Comparison of ENCODE assay signal across 8 cellular contexts in the genomic region with DNA sequence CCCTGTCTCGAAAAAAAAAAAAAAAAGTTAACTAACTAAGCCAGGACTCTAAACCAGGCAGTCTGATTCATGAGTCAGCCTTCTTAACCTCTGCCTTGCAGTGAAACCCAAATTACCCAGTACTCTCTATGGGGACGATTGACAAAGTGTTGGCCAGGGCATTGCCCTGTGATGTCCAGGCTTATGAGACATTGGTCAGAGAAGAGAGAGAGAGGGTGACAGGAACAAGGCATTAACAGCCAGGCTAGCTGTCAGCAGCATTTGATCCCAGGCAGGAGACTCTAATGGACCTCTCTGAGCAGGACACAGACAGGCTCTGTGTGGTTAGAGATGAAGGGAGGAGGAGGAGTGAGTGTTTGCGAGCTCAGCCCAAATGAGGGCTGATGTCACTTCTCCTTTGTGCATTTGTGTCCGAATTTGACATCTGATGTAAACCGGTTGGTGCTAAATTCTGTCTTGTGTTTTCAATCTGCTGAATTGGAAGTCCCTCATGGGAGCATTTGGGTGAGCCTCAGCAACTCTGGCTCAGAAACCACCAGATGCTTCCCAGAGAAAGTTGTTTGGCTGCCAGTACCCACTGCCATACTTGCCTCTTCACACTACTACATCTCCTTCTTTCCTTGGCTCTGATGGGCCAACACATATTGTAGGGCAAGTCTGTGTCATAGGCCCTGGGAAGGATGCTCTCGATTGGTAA. TPM values are rescaled to one million over a fixed set of nuclear protein-coding genes. Genes with fewer than 3 reads are reported as not detected.
DNase-seq lines count a peak whose midpoint lies in the region; ATAC-seq, FAIRE-seq and TF ChIP-seq lines count a peak whose summit lies in the region.

No MANE protein-coding gene starts in this region.

- ATAC-seq in GM19455 (IDR thresholded peaks at IDR 0.05; ENCODE audit: unreplicated experiment) = no peak

- H3K27me3 ChIP-seq in adrenal gland (no peaks in the 10 kb centered on the region), layer of hippocampus (ENCODE audit: control insufficient read depth, insufficient read depth, low read length) (no peaks in the 10 kb centered on the region)

- H3K27ac ChIP-seq in adrenal gland (peak overlapping the region in 4 of 5 donors; percentile 29 to 73 (median 60)), layer of hippocampus (ENCODE audit: low read depth, low read length) (peak overlapping the region; percentile 60), substantia nigra (ENCODE audit: low read depth, low read length, poor library complexity, severe bottlenecking) (peak overlapping the region; percentile 68)

- intact Hi-C loops in adrenal gland (cut with DNase I) = no loop called here

- H3K9me3 ChIP-seq in adrenal gland (replicated peaks in 1 of 3) = no peaks in the 10 kb centered on the region

- no peak for TF ChIP-seq CTCF in adrenal gland (IDR thresholded peaks at IDR 0.05)

- DNase-seq in GM12892 (ENCODE audit: insufficient read length) (no peak), H4 (ENCODE audit: low spot score) (peak; percentile 42), NCI-H446 treated with DMSO at 0.1 percent for 48 hours (lab: John Stamatoyannopoulos, UW) (peak; percentile 56), adrenal gland (peak in 2 of 7 donors; percentile 27 to 61), substantia nigra (lab: John Stamatoyannopoulos, UW) (peak in 17 of 49 donors; percentile 4 to 48 (median 24)), NCI-H1048 (lab: John Stamatoyannopoulos, UW) (no peak)

- H3K4me1 ChIP-seq in adrenal gland (replicated peaks in 1 of 2) = peaks cover 10 to 20% of the 10 kb centered on the region in 2 donors

- FAIRE-seq in GM12892 (lab: Jason Lieb, UNC) = peak; percentile 5

- H3K36me3 ChIP-seq in adrenal gland (replicated peaks in 1 of 2) = no peaks in the 10 kb centered on the region

- TF ChIP-seq POLR2A in GM12892 (IDR thresholded peaks at IDR 0.05; ENCODE audit: low read depth, low read length) (0 out of 2 replicates have a peak, but pooled peaks have one; percentile 26), adrenal gland (IDR thresholded peaks at IDR 0.05) (no peak)

- 48 to 56% (median 50%) methylated on average over 6 of the region's 6 CpGs for WGBS in adrenal gland, 4 donors

- H3K4me3 ChIP-seq in adrenal gland = peak overlapping the region in 1 of 4 donors; percentile 6

RNA-seq across cellular contexts. Expression of gene MYL4, which starts 4.3 kb away (rescaled TPM):
- polyA plus RNA-seq in GM12892 (2012; ENCODE audit: missing spikeins) = 0.38 TPM
- 0.10 TPM in 1 of 2 replicates, not detected in the other for total RNA-seq in H4 (2014; rRNA removed; shearing (Covaris generic))
- 1 to 10 TPM in 1 of 8 donors, under 1 TPM in 2, not detected in 5; 0.36 to 1.8 (median 0.38) TPM for total RNA-seq in adrenal gland
- polyA plus RNA-seq in adrenal gland = 1 to 10 TPM in 1 of 3 donors, under 1 TPM in 1, not detected in 1; 0.51 to 1.4 TPM

RNA-seq across cellular contexts. Expression of gene CDC27, which starts 15.8 kb away (rescaled TPM):
- polyA plus RNA-seq in GM12892 (2012; ENCODE audit: missing spikeins) = 50.7 TPM
- total RNA-seq in H4 (2014; rRNA removed; shearing (Covaris generic)) = 92.1 and 100 TPM in 2 replicates
- total RNA-seq in adrenal gland = 100 to 1,000 TPM in 2 of 8 donors, 10 to 100 TPM in 6; 33.9 to 153 (median 75.9) TPM
- 10 to 100 TPM; 13.5 to 74.0 (median 21.1) TPM for polyA plus RNA-seq in adrenal gland

RNA-seq across cellular contexts. Expression of gene ITGB3, which starts 48.8 kb away (rescaled TPM):
- 5.5 TPM for polyA plus RNA-seq in GM12892 (2012; ENCODE audit: missing spikeins)
- total RNA-seq in H4 (2014; rRNA removed; shearing (Covaris generic)) = 3.4 and 3.7 TPM in 2 replicates
- 1 to 10 TPM in 6 of 8 donors, under 1 TPM in 2; 0.12 to 2.2 (median 1.6) TPM for total RNA-seq in adrenal gland
- under 1 TPM; 0.40 to 0.84 (median 0.64) TPM for polyA plus RNA-seq in adrenal gland

Comparison
In these comparisons a context has a peak if more than half of its experiments do, and no peak if none do; other contexts are left out.
1. DNase-seq: peak in H4 (single experiment) and NCI-H446 treated with DMSO at 0.1 percent for 48 hours (single experiment); none in GM12892 (single experiment) and NCI-H1048 (single experiment).
2. Peak in every context shown above with its lines, with median percentiles within 50 percentile points of each other: H3K27ac ChIP-seq.